In genomic region chr5:135533346-135533745, GRCh38 we compare ENCODE assay signal across 22 cellular contexts.
"Had no signal": no experiment of that assay in that cellular context is flagged by ENCODE, and none has a peak within 500 bp of the region (broad histone marks: within the 10 kb centered on the region; RNA-seq: fewer than 3 reads in every experiment).

No MANE protein-coding gene starts in this region.

- H3K4me3 ChIP-seq: cardiac muscle cell, SK-N-MC had no signal

- H3K27ac ChIP-seq: brain microvascular endothelial cell, cardiac muscle cell, SK-N-MC had no signal

- H3K36me3 ChIP-seq: brain microvascular endothelial cell, cardiac muscle cell had no signal

- DNase-seq: activated CD4-positive, alpha-beta memory T cell treated with anti-CD3 and anti-CD28 coated beads for 36 hours; activated CD4-positive, alpha-beta T cell treated with anti-CD3 and anti-CD28 coated beads, Interleukin-2, amount 10 ng/mL, durations not matched to agents 7 days and 5 days; activated CD4-positive, CD25-positive, alpha-beta regulatory T cell; activated CD8-positive, alpha-beta memory T cell treated with anti-CD3 and anti-CD28 coated beads, Interleukin-2, amount 50 U/mL, for 4 hours; activated gamma-delta T cell treated with Interleukin-2 at 50 U/mL for 16 hours; activated naive CD4-positive, alpha-beta T cell treated with anti-CD3 and anti-CD28 coated beads, Interleukin-2, amount 10 ng/mL, durations not matched to agents 7 days and 5 days; activated naive CD8-positive, alpha-beta T cell treated with anti-CD3 and anti-CD28 coated beads for 36 hours; activated T-cell treated with anti-CD3 and anti-CD28 coated beads, Interleukin-2, amount 50 U/mL, for 72 hours; brain microvascular endothelial cell; KG1; NCI-H1048; NCI-H1694; NCI-H2029; NCI-H2227 treated with DMSO at 0.1 percent for 48 hours; NCI-H446 treated with DMSO at 0.1 percent for 48 hours; NCI-H526 treated with DMSO at 0.1 percent for 48 hours; T-cell; T-helper 2 cell; T1000 had no signal

- ATAC-seq: activated T-cell treated with anti-CD3 and anti-CD28 coated beads, Interleukin-2, amount 50 U/mL, for 72 hours; Right ventricle myocardium inferior; T-cell had no signal
